Comparison of ENCODE assay signal across 6 cellular contexts in the genomic region with DNA sequence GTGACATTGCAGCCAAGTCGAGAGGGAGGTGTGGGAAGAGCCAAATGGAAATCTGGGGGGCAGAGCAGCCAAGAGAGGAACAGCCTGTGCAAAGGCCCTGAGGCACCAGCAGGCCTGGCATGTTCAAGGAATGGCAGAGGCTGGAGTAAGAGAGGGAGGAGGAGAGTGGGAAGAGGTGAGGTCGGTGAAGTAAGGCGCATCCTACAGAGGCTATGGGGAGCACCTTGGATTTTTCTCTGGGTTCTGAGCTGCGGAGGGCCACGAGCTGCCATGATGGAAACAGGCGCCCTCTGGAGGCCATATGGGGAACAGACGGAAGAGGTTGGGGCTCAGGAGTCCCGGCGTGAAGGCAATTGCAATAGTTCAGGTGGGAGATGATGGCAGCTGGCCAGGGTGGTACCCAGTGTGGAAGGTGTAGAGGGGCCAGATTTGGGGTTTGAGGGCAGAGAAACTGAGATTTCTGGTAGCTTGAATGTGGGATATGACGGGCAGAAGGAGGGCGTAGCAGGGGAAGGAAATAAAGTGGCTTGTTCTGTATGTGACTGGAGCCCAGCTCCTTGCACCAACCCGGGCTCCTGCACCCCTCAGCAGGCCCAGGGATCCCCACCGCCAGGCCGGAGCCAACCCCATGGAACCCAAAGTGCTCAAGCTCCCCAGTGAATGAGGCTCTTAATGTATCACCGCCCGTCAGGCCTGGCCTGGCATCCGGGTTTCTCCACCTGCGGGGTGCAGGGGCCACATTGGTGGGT. TPM values are rescaled to one million over a fixed set of nuclear protein-coding genes. Genes with fewer than 3 reads are reported as not detected.
DNase-seq lines count a peak whose midpoint lies in the region; ATAC-seq, FAIRE-seq and TF ChIP-seq lines count a peak whose summit lies in the region.

No MANE protein-coding gene starts in this region.

- DNase-seq in Right ventricle myocardium inferior (ENCODE audit: missing footprints) (peak; percentile 82), cardiac septum (ENCODE audit: low spot score) (no peak), islet precursor cell (peak; percentile 75), H54 (ENCODE audit: insufficient read length, low spot score) (no peak), DMS153 (lab: John Stamatoyannopoulos, UW) (no peak)
- peak; percentile 82 for DNase-seq in activated CD8-positive, alpha-beta memory T cell treated with anti-CD3 and anti-CD28 coated beads, Interleukin-2, amount 50 U/mL, for 48 hours

- no peak for TF ChIP-seq POLR2A in H54 (IDR thresholded peaks at IDR 0.05; ENCODE audit: low read depth, low read length)

- intact Hi-C loops in Right ventricle myocardium inferior (cut with DNase I), result no loop called here
- intact Hi-C loops in cardiac septum (cut with DNase I), result no loop called here

- no peak for FAIRE-seq in H54 (lab: Jason Lieb, UNC)

- ATAC-seq in Right ventricle myocardium inferior, result no peak

RNA-seq across cellular contexts. Expression of gene STRN4, which starts 20.5 kb away (rescaled TPM):
- total RNA-seq in Right ventricle myocardium inferior (51.4 TPM), cardiac septum (54.2 TPM)

RNA-seq across cellular contexts. Expression of gene FKRP, which starts 20.9 kb away (rescaled TPM):
- total RNA-seq in Right ventricle myocardium inferior (16.2 TPM), cardiac septum (24.2 TPM)

RNA-seq across cellular contexts. Expression of gene SLC1A5, which starts 21.7 kb away (rescaled TPM):
- total RNA-seq in Right ventricle myocardium inferior, result 10.1 TPM
- 6.8 TPM for total RNA-seq in cardiac septum

RNA-seq across cellular contexts. Expression of gene PRKD2, which starts 49.8 kb away (rescaled TPM):
- total RNA-seq in Right ventricle myocardium inferior (9.6 TPM), cardiac septum (13.3 TPM)

Comparison
In these comparisons a context has a peak if more than half of its experiments do, and no peak if none do; other contexts are left out.
1. DNase-seq: peak in Right ventricle myocardium inferior (single experiment), activated CD8-positive, alpha-beta memory T cell treated with anti-CD3 and anti-CD28 coated beads, Interleukin-2, amount 50 U/mL, for 48 hours (single experiment) and islet precursor cell (single experiment); none in cardiac septum (single experiment), H54 (single experiment) and DMS153 (single experiment).